16 cellular contexts compared by ENCODE assay signal in genomic region chr20:12535770-12536169, GRCh38.
DNase-seq lines count a peak whose midpoint lies in the region; TF ChIP-seq lines count a peak whose summit lies in the region.
"Had no signal": no experiment of that assay in that cellular context is flagged by ENCODE, and none has a peak within 500 bp of the region (broad histone marks: within the 10 kb centered on the region; RNA-seq: fewer than 3 reads in every experiment).

No MANE protein-coding gene starts in this region.

- no peak overlapping the region for H2BK15ac ChIP-seq in mesendoderm (replicated peaks; ENCODE audit: low read depth)

- no peak overlapping the region for H3K4me3 Mint-ChIP-seq in endodermal cell
- H3K4me3 Mint-ChIP-seq: B cell; CD8-positive, alpha-beta T cell had no signal

- 97 to 100% methylated on average over 1 to 2 of the region's 2 CpGs for WGBS in endodermal cell (ENCODE audit: insufficient coverage in 1 of 2, insufficient read length in 1 of 2), 2 experiments
- no CpG with 5 or more reads among the region's 2 CpGs for WGBS in mesendoderm (ENCODE audit: extremely low coverage, insufficient coverage, low lambda C conversion rate)

- H3K56ac ChIP-seq in mesendoderm (ENCODE audit: low read length), result no peak overlapping the region

- peaks cover 3% of the 10 kb centered on the region for H3K4me1 Mint-ChIP-seq in endodermal cell
- H3K4me1 Mint-ChIP-seq: B cell had no signal

- H3K9me3 Mint-ChIP-seq in endodermal cell, result no peaks in the 10 kb centered on the region

- no peaks in the 10 kb centered on the region for H3K4me1 ChIP-seq in endodermal cell (ENCODE audit: control insufficient read depth, insufficient read depth, low read length)
- no peaks in the 10 kb centered on the region for H3K4me1 ChIP-seq in mesendoderm (ENCODE audit: control insufficient read depth, low read depth, low read length)

- no peak overlapping the region for H2AK5ac ChIP-seq in mesendoderm (ENCODE audit: low read length)

- no peak overlapping the region for H3K4me3 ChIP-seq in endodermal cell (ENCODE audit: low read length)
- H3K4me3 ChIP-seq in mesendoderm (ENCODE audit: low read length), result no peak overlapping the region
- H3K4me3 ChIP-seq: BLaER1 treated with 17β-estradiol and CSF1 and Interleukin-3, amounts not matched to agents 10 nM and 100 nM had no signal

- no peaks in the 10 kb centered on the region for H3K79me2 ChIP-seq in mesendoderm (ENCODE audit: control insufficient read depth, insufficient read depth, low read length)

- no peak overlapping the region for H4K8ac ChIP-seq in mesendoderm (ENCODE audit: low read depth, low read length)

- H3K23ac ChIP-seq in mesendoderm (ENCODE audit: low read length), result no peak overlapping the region

- H2BK120ac ChIP-seq in mesendoderm (ENCODE audit: low read depth, low read length), result no peak overlapping the region

- H3K9ac ChIP-seq in endodermal cell (ENCODE audit: extremely low read depth, low read length, poor library complexity, severe bottlenecking), result no peak overlapping the region
- no peak overlapping the region for H3K9ac ChIP-seq in mesendoderm (ENCODE audit: low read length)
- H3K9ac ChIP-seq: BLaER1 treated with 17β-estradiol and CSF1 and Interleukin-3, amounts not matched to agents 10 nM and 100 nM had no signal

- no peaks in the 10 kb centered on the region for H3K36me3 Mint-ChIP-seq in endodermal cell (ENCODE audit: low read depth)
- H3K36me3 Mint-ChIP-seq: CD8-positive, alpha-beta T cell had no signal

- no peak overlapping the region for H3K4ac ChIP-seq in mesendoderm (ENCODE audit: low read depth, low read length)

- DNase-seq in NCI-H1694 (lab: John Stamatoyannopoulos, UW), result peak; percentile 12
- DNase-seq in NCI-H1694 treated with DMSO at 0.1 percent for 48 hours (lab: John Stamatoyannopoulos, UW), result no peak
- peak; percentile 81 for DNase-seq in NCI-H2171 (lab: John Stamatoyannopoulos, UW)
- peak; percentile 71 for DNase-seq in endodermal cell
- DNase-seq in mesendoderm, result peak; percentile 68
- no peak for DNase-seq in activated CD4-positive, alpha-beta T cell treated with anti-CD3 and anti-CD28 coated beads, Interleukin-2, amount 50 U/mL, for 4 hours
- no peak for DNase-seq in activated CD4-positive, CD25-positive, alpha-beta regulatory T cell treated with anti-CD3 and anti-CD28 coated beads, Interleukin-2, amount 50 U/mL, for 72 hours
- DNase-seq in glomerular visceral epithelial cell (ENCODE audit: extremely low spot score), result no peak
- DNase-seq: 8988T; Calu3; CD8-positive, alpha-beta T cell; GDM1; HCEC 1CT had no signal

- H3K27me3 ChIP-seq in endodermal cell (ENCODE audit: control insufficient read depth, insufficient read depth, low read length, poor library complexity, severe bottlenecking) (no peaks in the 10 kb centered on the region), mesendoderm (ENCODE audit: insufficient read depth, low read length, poor library complexity) (no peaks in the 10 kb centered on the region)
- H3K27me3 ChIP-seq: BLaER1 treated with 17β-estradiol and CSF1 and Interleukin-3, amounts not matched to agents 10 nM and 100 nM had no signal

- H3K36me3 ChIP-seq in endodermal cell (ENCODE audit: control insufficient read depth, insufficient read depth, low read length) (no peaks in the 10 kb centered on the region), mesendoderm (ENCODE audit: control insufficient read depth, insufficient read depth, low read length) (no peaks in the 10 kb centered on the region)
- H3K36me3 ChIP-seq: BLaER1 treated with 17β-estradiol and CSF1 and Interleukin-3, amounts not matched to agents 10 nM and 100 nM had no signal

- H4K5ac ChIP-seq in mesendoderm (ENCODE audit: low read length), result no peak overlapping the region

- TF ChIP-seq CTCF in endodermal cell (conservative IDR thresholded peaks at IDR 0.05), result no peak

- H3K27me3 Mint-ChIP-seq in endodermal cell (ENCODE audit: insufficient read depth), result no peaks in the 10 kb centered on the region
- H3K27me3 Mint-ChIP-seq: B cell had no signal

- no peaks in the 10 kb centered on the region for H3K79me1 ChIP-seq in mesendoderm (ENCODE audit: low read length)

- no peak overlapping the region for H3K4me2 ChIP-seq in mesendoderm (ENCODE audit: low read length)
- H3K4me2 ChIP-seq: BLaER1 treated with 17β-estradiol and CSF1 and Interleukin-3, amounts not matched to agents 10 nM and 100 nM had no signal

- no peak overlapping the region for H2BK5ac ChIP-seq in mesendoderm (ENCODE audit: low read length)

- H3K27ac Mint-ChIP-seq in endodermal cell, result peak overlapping the region; percentile 59
- H3K27ac Mint-ChIP-seq: B cell; CD8-positive, alpha-beta T cell had no signal

- no peaks in the 10 kb centered on the region for H3K9me3 ChIP-seq in endodermal cell (ENCODE audit: control insufficient read depth, low read length)

- H3K27ac ChIP-seq in endodermal cell (ENCODE audit: low read depth, low read length) (no peak overlapping the region), mesendoderm (ENCODE audit: low read depth, low read length) (no peak overlapping the region)
- H3K27ac ChIP-seq: BLaER1 treated with 17β-estradiol and CSF1 and Interleukin-3, amounts not matched to agents 10 nM and 100 nM; HL-60 had no signal

- no peak overlapping the region for H3K18ac ChIP-seq in mesendoderm (ENCODE audit: low read length)

Comparison
In these comparisons a context has a peak if more than half of its experiments do, and no peak if none do; other contexts are left out.
1. DNase-seq: peak in NCI-H1694 (single experiment), NCI-H2171 (single experiment), endodermal cell (single experiment) and mesendoderm (single experiment); none in NCI-H1694 treated with DMSO at 0.1 percent for 48 hours (single experiment), activated CD4-positive, alpha-beta T cell treated with anti-CD3 and anti-CD28 coated beads, Interleukin-2, amount 50 U/mL, for 4 hours (0 of 2), activated CD4-positive, CD25-positive, alpha-beta regulatory T cell treated with anti-CD3 and anti-CD28 coated beads, Interleukin-2, amount 50 U/mL, for 72 hours (single experiment) and glomerular visceral epithelial cell (single experiment).